In the genomic region with DNA sequence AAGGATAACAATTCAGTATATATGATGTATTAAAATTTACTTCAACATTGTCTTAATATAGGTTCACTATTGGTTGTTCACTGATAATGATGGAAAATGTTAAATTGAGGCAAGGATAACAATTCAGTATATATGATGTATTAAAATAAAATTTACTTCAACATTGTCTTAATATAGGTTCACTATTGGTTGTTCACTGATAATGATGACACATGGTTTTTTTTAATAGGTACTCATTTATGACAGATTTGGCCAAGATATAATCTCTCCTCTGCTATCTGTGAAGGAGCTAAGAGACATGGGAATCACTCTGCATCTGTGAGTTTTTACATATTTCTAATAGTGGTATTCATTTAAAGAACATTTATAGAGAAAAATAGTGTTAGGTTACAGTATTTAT, we compare ENCODE assay signal across 2 cellular contexts.
TF ChIP-seq lines count a peak whose summit lies in the region.

No MANE protein-coding gene starts in this region.

TF ChIP-seq in HepG2, 621 proteins besides CTCF, POLR2A, EP300 and RAD21 (continues in another document):
- TF ChIP-seq HOXA7 (CRISPR knock-in tag; IDR thresholded peaks at IDR 0.05): no peak
- TF ChIP-seq, protein P1, sequence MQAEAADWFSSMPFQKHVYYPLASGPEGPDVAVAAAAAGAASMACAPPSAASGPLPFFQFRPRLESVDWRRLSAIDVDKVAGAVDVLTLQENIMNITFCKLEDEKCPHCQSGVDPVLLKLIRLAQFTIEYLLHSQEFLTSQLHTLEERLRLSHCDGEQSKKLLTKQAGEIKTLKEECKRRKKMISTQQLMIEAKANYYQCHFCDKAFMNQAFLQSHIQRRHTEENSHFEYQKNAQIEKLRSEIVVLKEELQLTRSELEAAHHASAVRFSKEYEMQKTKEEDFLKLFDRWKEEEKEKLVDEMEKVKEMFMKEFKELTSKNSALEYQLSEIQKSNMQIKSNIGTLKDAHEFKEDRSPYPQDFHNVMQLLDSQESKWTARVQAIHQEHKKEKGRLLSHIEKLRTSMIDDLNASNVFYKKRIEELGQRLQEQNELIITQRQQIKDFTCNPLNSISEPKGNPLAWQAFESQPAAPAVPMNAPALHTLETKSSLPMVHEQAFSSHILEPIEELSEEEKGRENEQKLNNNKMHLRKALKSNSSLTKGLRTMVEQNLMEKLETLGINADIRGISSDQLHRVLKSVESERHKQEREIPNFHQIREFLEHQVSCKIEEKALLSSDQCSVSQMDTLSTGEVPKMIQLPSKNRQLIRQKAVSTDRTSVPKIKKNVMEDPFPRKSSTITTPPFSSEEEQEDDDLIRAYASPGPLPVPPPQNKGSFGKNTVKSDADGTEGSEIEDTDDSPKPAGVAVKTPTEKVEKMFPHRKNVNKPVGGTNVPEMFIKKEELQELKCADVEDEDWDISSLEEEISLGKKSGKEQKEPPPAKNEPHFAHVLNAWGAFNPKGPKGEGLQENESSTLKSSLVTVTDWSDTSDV (CRISPR knock-in tag; IDR thresholded peaks at IDR 0.05): no peak
- TF ChIP-seq, protein P2, sequence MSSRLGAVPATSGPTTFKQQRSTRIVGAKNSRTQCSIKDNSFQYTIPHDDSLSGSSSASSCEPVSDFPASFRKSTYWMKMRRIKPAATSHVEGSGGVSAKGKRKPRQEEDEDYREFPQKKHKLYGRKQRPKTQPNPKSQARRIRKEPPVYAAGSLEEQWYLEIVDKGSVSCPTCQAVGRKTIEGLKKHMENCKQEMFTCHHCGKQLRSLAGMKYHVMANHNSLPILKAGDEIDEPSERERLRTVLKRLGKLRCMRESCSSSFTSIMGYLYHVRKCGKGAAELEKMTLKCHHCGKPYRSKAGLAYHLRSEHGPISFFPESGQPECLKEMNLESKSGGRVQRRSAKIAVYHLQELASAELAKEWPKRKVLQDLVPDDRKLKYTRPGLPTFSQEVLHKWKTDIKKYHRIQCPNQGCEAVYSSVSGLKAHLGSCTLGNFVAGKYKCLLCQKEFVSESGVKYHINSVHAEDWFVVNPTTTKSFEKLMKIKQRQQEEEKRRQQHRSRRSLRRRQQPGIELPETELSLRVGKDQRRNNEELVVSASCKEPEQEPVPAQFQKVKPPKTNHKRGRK (CRISPR knock-in tag; IDR thresholded peaks at IDR 0.05): no peak
- TF ChIP-seq ZBTB21 (CRISPR knock-in tag; IDR thresholded peaks at IDR 0.05): no peak
- TF ChIP-seq ZFP62 (CRISPR knock-in tag; IDR thresholded peaks at IDR 0.05): no peak
- TF ChIP-seq, protein P3, sequence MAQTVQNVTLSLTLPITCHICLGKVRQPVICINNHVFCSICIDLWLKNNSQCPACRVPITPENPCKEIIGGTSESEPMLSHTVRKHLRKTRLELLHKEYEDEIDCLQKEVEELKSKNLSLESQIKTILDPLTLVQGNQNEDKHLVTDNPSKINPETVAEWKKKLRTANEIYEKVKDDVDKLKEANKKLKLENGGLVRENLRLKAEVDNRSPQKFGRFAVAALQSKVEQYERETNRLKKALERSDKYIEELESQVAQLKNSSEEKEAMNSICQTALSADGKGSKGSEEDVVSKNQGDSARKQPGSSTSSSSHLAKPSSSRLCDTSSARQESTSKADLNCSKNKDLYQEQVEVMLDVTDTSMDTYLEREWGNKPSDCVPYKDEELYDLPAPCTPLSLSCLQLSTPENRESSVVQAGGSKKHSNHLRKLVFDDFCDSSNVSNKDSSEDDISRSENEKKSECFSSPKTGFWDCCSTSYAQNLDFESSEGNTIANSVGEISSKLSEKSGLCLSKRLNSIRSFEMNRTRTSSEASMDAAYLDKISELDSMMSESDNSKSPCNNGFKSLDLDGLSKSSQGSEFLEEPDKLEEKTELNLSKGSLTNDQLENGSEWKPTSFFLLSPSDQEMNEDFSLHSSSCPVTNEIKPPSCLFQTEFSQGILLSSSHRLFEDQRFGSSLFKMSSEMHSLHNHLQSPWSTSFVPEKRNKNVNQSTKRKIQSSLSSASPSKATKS (CRISPR knock-in tag; IDR thresholded peaks at IDR 0.05): peak; percentile 59; the same call in 1 of the 2 replicates
- no peak for TF ChIP-seq AHR (CRISPR knock-in tag; IDR thresholded peaks at IDR 0.05)
- TF ChIP-seq ZNF274 (CRISPR knock-in tag; IDR thresholded peaks at IDR 0.05): no peak
- TF ChIP-seq KLF15 (CRISPR knock-in tag; IDR thresholded peaks at IDR 0.05; ENCODE audit: borderline replicate concordance): no peak
- TF ChIP-seq ZNF879 (CRISPR knock-in tag; IDR thresholded peaks at IDR 0.05): no peak
- TF ChIP-seq KDM5A (IDR thresholded peaks at IDR 0.05; ENCODE audit: borderline replicate concordance, low read length): no peak
- no peak for TF ChIP-seq XBP1 (CRISPR knock-in tag; IDR thresholded peaks at IDR 0.05)
- TF ChIP-seq, protein P4, sequence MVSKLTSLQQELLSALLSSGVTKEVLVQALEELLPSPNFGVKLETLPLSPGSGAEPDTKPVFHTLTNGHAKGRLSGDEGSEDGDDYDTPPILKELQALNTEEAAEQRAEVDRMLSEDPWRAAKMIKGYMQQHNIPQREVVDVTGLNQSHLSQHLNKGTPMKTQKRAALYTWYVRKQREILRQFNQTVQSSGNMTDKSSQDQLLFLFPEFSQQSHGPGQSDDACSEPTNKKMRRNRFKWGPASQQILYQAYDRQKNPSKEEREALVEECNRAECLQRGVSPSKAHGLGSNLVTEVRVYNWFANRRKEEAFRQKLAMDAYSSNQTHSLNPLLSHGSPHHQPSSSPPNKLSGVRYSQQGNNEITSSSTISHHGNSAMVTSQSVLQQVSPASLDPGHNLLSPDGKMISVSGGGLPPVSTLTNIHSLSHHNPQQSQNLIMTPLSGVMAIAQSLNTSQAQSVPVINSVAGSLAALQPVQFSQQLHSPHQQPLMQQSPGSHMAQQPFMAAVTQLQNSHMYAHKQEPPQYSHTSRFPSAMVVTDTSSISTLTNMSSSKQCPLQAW (CRISPR knock-in tag; IDR thresholded peaks at IDR 0.05): no peak

TF ChIP-seq in K562, 482 proteins besides CTCF, POLR2A, EP300 and RAD21:
- TF ChIP-seq C11orf30 (IDR thresholded peaks at IDR 0.05; ENCODE audit: low read depth) (peak; percentile 11; the same call in 1 of the 2 replicates), ZNF316 (IDR thresholded peaks at IDR 0.05) (peak; percentile 50)
- TF ChIP-seq, protein P5, sequence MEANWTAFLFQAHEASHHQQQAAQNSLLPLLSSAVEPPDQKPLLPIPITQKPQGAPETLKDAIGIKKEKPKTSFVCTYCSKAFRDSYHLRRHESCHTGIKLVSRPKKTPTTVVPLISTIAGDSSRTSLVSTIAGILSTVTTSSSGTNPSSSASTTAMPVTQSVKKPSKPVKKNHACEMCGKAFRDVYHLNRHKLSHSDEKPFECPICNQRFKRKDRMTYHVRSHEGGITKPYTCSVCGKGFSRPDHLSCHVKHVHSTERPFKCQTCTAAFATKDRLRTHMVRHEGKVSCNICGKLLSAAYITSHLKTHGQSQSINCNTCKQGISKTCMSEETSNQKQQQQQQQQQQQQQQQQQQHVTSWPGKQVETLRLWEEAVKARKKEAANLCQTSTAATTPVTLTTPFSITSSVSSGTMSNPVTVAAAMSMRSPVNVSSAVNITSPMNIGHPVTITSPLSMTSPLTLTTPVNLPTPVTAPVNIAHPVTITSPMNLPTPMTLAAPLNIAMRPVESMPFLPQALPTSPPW (CRISPR knock-in tag; IDR thresholded peaks at IDR 0.05): no peak
